31 cellular contexts compared by ENCODE assay signal in the genomic region with DNA sequence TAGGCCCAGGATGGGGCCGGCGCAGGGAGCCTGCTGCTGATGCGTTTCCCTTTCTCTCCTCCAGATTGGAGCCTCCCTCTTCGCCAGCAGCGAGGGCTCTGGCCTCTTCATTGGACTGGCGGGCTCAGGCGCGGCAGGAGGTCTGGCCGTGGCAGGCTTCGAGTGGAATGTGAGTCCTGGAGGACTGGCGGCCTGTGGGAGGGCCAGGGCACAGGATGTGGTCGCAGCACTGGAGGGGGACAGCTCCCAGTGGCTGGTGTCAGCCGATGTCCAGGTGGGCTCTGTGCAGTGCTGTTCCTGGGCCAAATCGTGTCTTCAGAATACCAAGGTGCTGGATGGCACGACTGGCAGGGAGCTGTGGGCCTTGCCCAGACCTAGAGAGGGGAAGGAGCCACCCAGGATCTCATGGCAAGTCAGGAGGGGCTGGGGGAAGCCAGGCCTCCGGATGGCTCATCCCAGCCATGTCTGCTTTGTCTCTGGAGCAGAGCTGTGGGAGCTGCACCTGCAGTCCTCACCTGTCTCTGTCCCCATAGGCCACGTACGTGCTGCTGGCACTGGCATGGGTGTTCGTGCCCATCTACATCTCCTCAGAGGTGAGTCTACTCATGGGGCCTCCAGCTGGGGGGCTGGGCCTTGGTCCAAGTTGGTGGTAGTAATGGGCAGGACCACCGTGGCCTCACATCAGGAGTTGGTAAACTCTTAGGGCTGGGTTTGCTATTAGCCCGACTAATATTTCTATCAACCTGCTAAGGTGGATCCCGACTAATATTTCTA. TPM values are rescaled to one million over a fixed set of nuclear protein-coding genes. Genes with fewer than 3 reads are reported as not detected.
DNase-seq lines count a peak whose midpoint lies in the region; ATAC-seq and TF ChIP-seq lines count a peak whose summit lies in the region.
"Had no signal": no experiment of that assay in that cellular context is flagged by ENCODE, and none has a peak within 500 bp of the region (broad histone marks: within the 10 kb centered on the region; RNA-seq: fewer than 3 reads in every experiment).

No MANE protein-coding gene starts in this region.

- in situ Hi-C loops in IMR-90 (cut with MboI; ENCODE audit: low sequenced_read_pairs): no loop called here

- H2BK120ac ChIP-seq in IMR-90 (ENCODE audit: low read depth, low read length): no peak overlapping the region

- no peak overlapping the region for H2BK15ac ChIP-seq in IMR-90 (ENCODE audit: low read depth, low read length)

- H3K36me3 Mint-ChIP-seq in endodermal cell (ENCODE audit: low read depth) (no peaks in the 10 kb centered on the region), neural progenitor cell (no peaks in the 10 kb centered on the region)
- H3K36me3 Mint-ChIP-seq in activated CD4-positive, alpha-beta T cell treated with anti-CD3 and anti-CD28 coated beads, Interleukin-2, amount 10 ng/mL, durations not matched to agents 24 days and 14 days (ENCODE audit: low read depth): no peaks in the 10 kb centered on the region
- H3K36me3 Mint-ChIP-seq: memory B cell, type B pancreatic cell had no signal

- intact Hi-C loops in IMR-90 (cut with micrococcal nuclease): no loop called here
- intact Hi-C loops in activated CD4-positive, alpha-beta T cell treated with anti-CD3 and anti-CD28 coated beads, Interleukin-2, amount 10 ng/mL, durations not matched to agents 24 days and 14 days (cut with micrococcal nuclease): no loop called here

- H3K9ac ChIP-seq in IMR-90 (ENCODE audit: low read depth, low read length) (no peak overlapping the region), endodermal cell (ENCODE audit: extremely low read depth, low read length, poor library complexity, severe bottlenecking) (no peak overlapping the region), neural progenitor cell (no peak overlapping the region)

- H3K4me1 Mint-ChIP-seq in endodermal cell (peaks cover 7% of the 10 kb centered on the region), neural progenitor cell (peaks cover 20% of the 10 kb centered on the region)
- peaks cover 28% of the 10 kb centered on the region for H3K4me1 Mint-ChIP-seq in activated CD4-positive, alpha-beta T cell treated with anti-CD3 and anti-CD28 coated beads, Interleukin-2, amount 10 ng/mL, durations not matched to agents 24 days and 14 days

- H2BK5ac ChIP-seq in IMR-90 (ENCODE audit: low read depth, low read length, poor library complexity, severe bottlenecking): no peak overlapping the region

- peaks cover 4% of the 10 kb centered on the region; the same call in 1 of the 2 replicates for H3K9me1 ChIP-seq in IMR-90 (ENCODE audit: insufficient read depth, low read length)

- CTCF ChIA-PET in IMR-90 (lab: Yijun Ruan, JAX): no interaction called here

- peak overlapping the region; percentile 37 for H2AFZ ChIP-seq in IMR-90 (replicated peaks; ENCODE audit: low read length, poor library complexity)
- H2AFZ ChIP-seq in neural progenitor cell (replicated peaks): no peak overlapping the region
- H2AFZ ChIP-seq: GM23338 had no signal

- no TSS peak for BruUV-seq in IMR-90 (replicated peaks; lab: Mats Ljungman, UMichigan)

- H4K91ac ChIP-seq in IMR-90 (ENCODE audit: insufficient read depth, low read depth, low read length): no peak overlapping the region

- TF ChIP-seq CTCF in IMR-90 (conservative IDR thresholded peaks at IDR 0.05; ENCODE audit: low read depth, low read length): no peak
- TF ChIP-seq CTCF in endodermal cell (conservative IDR thresholded peaks at IDR 0.05): no peak
- no peak for TF ChIP-seq CTCF in neural progenitor cell (IDR thresholded peaks at IDR 0.05)

- H3K27me3 ChIP-seq in IMR-90 (ENCODE audit: control insufficient read depth, insufficient read depth, low read length) (no peaks in the 10 kb centered on the region), endodermal cell (ENCODE audit: control insufficient read depth, insufficient read depth, low read length, poor library complexity, severe bottlenecking) (no peaks in the 10 kb centered on the region), neural progenitor cell (no peaks in the 10 kb centered on the region)
- H3K27me3 ChIP-seq: body of pancreas, dorsolateral prefrontal cortex, gastrocnemius medialis, MG63 had no signal

- dilution Hi-C loops in IMR-90 (cut with HindIII; ENCODE audit: low sequenced_read_pairs, unreplicated experiment): no loop called here

- no peak overlapping the region for H3K4me3 Mint-ChIP-seq in endodermal cell
- no peak overlapping the region for H3K4me3 Mint-ChIP-seq in neural progenitor cell
- H3K4me3 Mint-ChIP-seq in activated CD4-positive, alpha-beta T cell treated with anti-CD3 and anti-CD28 coated beads, Interleukin-2, amount 10 ng/mL, durations not matched to agents 24 days and 14 days: no peak overlapping the region
- H3K4me3 Mint-ChIP-seq: GM23338; memory B cell; neural crest cell; T-helper 1 cell treated with Interleukin-12 subunit alpha and Interleukin-12 subunit beta and Interleukin-4 antibody, amounts not matched to agents 30 μg/mL and 1 μg/mL, for 36 hours; type B pancreatic cell had no signal

- H3K4me1 ChIP-seq in IMR-90 (ENCODE audit: control insufficient read depth, insufficient read depth, low read length) (peaks cover 12% of the 10 kb centered on the region), endodermal cell (ENCODE audit: control insufficient read depth, insufficient read depth, low read length) (no peaks in the 10 kb centered on the region), neural progenitor cell (peaks cover 3% of the 10 kb centered on the region)
- H3K4me1 ChIP-seq: body of pancreas, gastrocnemius medialis had no signal

- H3K36me3 ChIP-seq in IMR-90 (ENCODE audit: control insufficient read depth, insufficient read depth, low read length) (no peaks in the 10 kb centered on the region), endodermal cell (ENCODE audit: control insufficient read depth, insufficient read depth, low read length) (no peaks in the 10 kb centered on the region), neural progenitor cell (no peaks in the 10 kb centered on the region)
- H3K36me3 ChIP-seq: gastrocnemius medialis, MG63 had no signal

- H3K4me3 ChIP-seq in IMR-90 (ENCODE audit: insufficient read depth, low read depth, low read length): no peak overlapping the region
- H3K4me3 ChIP-seq in endodermal cell (ENCODE audit: low read length): no peak overlapping the region
- H3K4me3 ChIP-seq in neural progenitor cell: no peak overlapping the region
- H3K4me3 ChIP-seq: body of pancreas, dorsolateral prefrontal cortex, gastrocnemius medialis, GM23338, MG63 had no signal

- POLR2A ChIA-PET in IMR-90 (lab: Charles Lee; ENCODE audit: unreplicated experiment): no interaction called here

- H3K56ac ChIP-seq in IMR-90 (ENCODE audit: extremely low read depth, insufficient read depth, low read length): no peak overlapping the region

- no peaks in the 10 kb centered on the region for H3K9me3 ChIP-seq in IMR-90 (ENCODE audit: control insufficient read depth, insufficient read depth, low read length)
- H3K9me3 ChIP-seq in endodermal cell (ENCODE audit: control insufficient read depth, low read length): no peaks in the 10 kb centered on the region
- H3K9me3 ChIP-seq in neural progenitor cell (ENCODE audit: low read depth): no peaks in the 10 kb centered on the region
- H3K9me3 ChIP-seq: body of pancreas, gastrocnemius medialis, MG63 had no signal

- no peaks in the 10 kb centered on the region for H3K79me2 ChIP-seq in neural progenitor cell (ENCODE audit: low read depth)

- DNase-seq in EH (ENCODE audit: low read depth) (peak; percentile 71), IMR-90 (no peak), endodermal cell (peak; percentile 60), neural progenitor cell (ENCODE audit: low spot score) (peak; percentile 39), NCI-H2171 (lab: John Stamatoyannopoulos, UW) (no peak)
- no peak for DNase-seq in activated CD4-positive, alpha-beta T cell treated with anti-CD3 and anti-CD28 coated beads, Interleukin-2, amount 10 ng/mL, durations not matched to agents 24 days and 14 days
- DNase-seq: activated CD4-positive, alpha-beta T cell treated with anti-CD3 and anti-CD28 coated beads, Interleukin-2, amount 50 U/mL, for 48 hours; activated CD4-positive, CD25-positive, alpha-beta regulatory T cell; activated naive CD4-positive, alpha-beta T cell; body of pancreas; Calu3; cerebellar nuclear complex; dorsolateral prefrontal cortex; gastrocnemius medialis; KG1; left colon; MG63; NCI-H2029 treated with DMSO at 0.1 percent for 48 hours; NCI-H82; small intestine; stimulated activated naive CD4-positive, alpha-beta T cell had no signal

- ATAC-seq in IMR-90 (ENCODE audit: low read depth): no peak
- ATAC-seq in HG03280 (IDR thresholded peaks at IDR 0.05; ENCODE audit: unreplicated experiment): no peak
- ATAC-seq: body of pancreas, gastrocnemius medialis, left colon had no signal

- H3K4ac ChIP-seq in IMR-90 (ENCODE audit: low read depth, low read length): no peak overlapping the region

- no peaks in the 10 kb centered on the region for H3F3A ChIP-seq in neural progenitor cell (ENCODE audit: low read depth)

- no peak for TF ChIP-seq POLR2A in IMR-90 (IDR thresholded peaks at IDR 0.05; ENCODE audit: low read depth, low read length)

- no peak overlapping the region for H3K23ac ChIP-seq in IMR-90 (ENCODE audit: low read depth, low read length)

- no peaks in the 10 kb centered on the region for H4K20me1 ChIP-seq in IMR-90 (ENCODE audit: insufficient read depth, low read length)
- no peaks in the 10 kb centered on the region for H4K20me1 ChIP-seq in neural progenitor cell (ENCODE audit: low read depth)

- H2AK9ac ChIP-seq in IMR-90 (replicated peaks; ENCODE audit: low read depth, low read length, poor library complexity): no peak overlapping the region

- TF ChIP-seq RAD21 in IMR-90 (IDR thresholded peaks at IDR 0.05; ENCODE audit: low read length): no peak

- H3K9me3 Mint-ChIP-seq in endodermal cell (no peaks in the 10 kb centered on the region), neural progenitor cell (no peaks in the 10 kb centered on the region)
- no peaks in the 10 kb centered on the region for H3K9me3 Mint-ChIP-seq in activated CD4-positive, alpha-beta T cell treated with anti-CD3 and anti-CD28 coated beads, Interleukin-2, amount 10 ng/mL, durations not matched to agents 24 days and 14 days
- H3K9me3 Mint-ChIP-seq: GM23338; memory B cell; neural crest cell; T-helper 1 cell treated with Interleukin-12 subunit alpha and Interleukin-12 subunit beta and Interleukin-4 antibody, amounts not matched to agents 30 μg/mL and 1 μg/mL, for 36 hours; type B pancreatic cell had no signal

- no peak overlapping the region for H2AK5ac ChIP-seq in IMR-90 (ENCODE audit: low read depth, low read length)

- H3K27ac ChIP-seq in IMR-90 (ENCODE audit: insufficient read depth, low read length) (no peak overlapping the region), endodermal cell (ENCODE audit: low read depth, low read length) (no peak overlapping the region), neural progenitor cell (no peak overlapping the region)
- H3K27ac ChIP-seq: body of pancreas, C4-2B, dorsolateral prefrontal cortex, gastrocnemius medialis had no signal

- no peak overlapping the region for H3K18ac ChIP-seq in IMR-90 (ENCODE audit: low read depth, low read length)

- H4K5ac ChIP-seq in IMR-90 (ENCODE audit: low read depth, low read length): no peak overlapping the region

- no peaks in the 10 kb centered on the region; a peak in 1 of 4 replicates for H3K79me1 ChIP-seq in IMR-90 (ENCODE audit: low read depth in 1 of 2, low read length in 2 of 2)

- H3K14ac ChIP-seq in IMR-90 (replicated peaks; ENCODE audit: low read depth, low read length): 0 out of 2 replicates have a peak overlapping the region, but pooled peaks have one; percentile 16

- no peak overlapping the region for H3K4me2 ChIP-seq in IMR-90 (ENCODE audit: low read depth, low read length)
- no peak overlapping the region for H3K4me2 ChIP-seq in neural progenitor cell
- H3K4me2 ChIP-seq: GM23338 had no signal

- H3K27me3 Mint-ChIP-seq in endodermal cell (ENCODE audit: insufficient read depth) (no peaks in the 10 kb centered on the region), neural progenitor cell (ENCODE audit: insufficient read depth, low read depth) (peaks cover 2% of the 10 kb centered on the region)
- H3K27me3 Mint-ChIP-seq in activated CD4-positive, alpha-beta T cell treated with anti-CD3 and anti-CD28 coated beads, Interleukin-2, amount 10 ng/mL, durations not matched to agents 24 days and 14 days: no peaks in the 10 kb centered on the region
- H3K27me3 Mint-ChIP-seq: memory B cell had no signal

- H2BK20ac ChIP-seq in IMR-90 (ENCODE audit: low read depth, low read length): no peak overlapping the region

- WGBS in IMR-90 (ENCODE audit: extremely low coverage in 2 of 2, insufficient read length in 1 of 2), 2 experiments: 64% methylated on average over 9 of the region's 22 CpGs; no CpG with 5 or more reads in 1 of the 2 experiments
- 89 to 93% methylated on average over 12 to 22 of the region's 22 CpGs for WGBS in endodermal cell (ENCODE audit: insufficient coverage in 1 of 2, insufficient read length in 1 of 2), 2 experiments

- H3K27ac Mint-ChIP-seq in endodermal cell (no peak overlapping the region), neural progenitor cell (no peak overlapping the region)
- no peak overlapping the region for H3K27ac Mint-ChIP-seq in activated CD4-positive, alpha-beta T cell treated with anti-CD3 and anti-CD28 coated beads, Interleukin-2, amount 10 ng/mL, durations not matched to agents 24 days and 14 days
- H3K27ac Mint-ChIP-seq: GM23338; memory B cell; T-helper 1 cell treated with Interleukin-12 subunit alpha and Interleukin-12 subunit beta and Interleukin-4 antibody, amounts not matched to agents 30 μg/mL and 1 μg/mL, for 36 hours had no signal

- no peak overlapping the region; a peak in 1 of 4 replicates for H4K8ac ChIP-seq in IMR-90 (ENCODE audit: low read depth in 2 of 2, low read length in 2 of 2)

RNA-seq across cellular contexts. Expression of a gene that starts 7.3 kb away (rescaled TPM):
- total RNA-seq in IMR-90 (2012; rRNA removed) (not detected in 2 replicates), endodermal cell (under 1 TPM; 0.11 to 0.29 TPM), neural progenitor cell (ENCODE audit: low replicate concordance) (not detected in 2 replicates)
- not detected in 2 replicates for polyA plus RNA-seq in IMR-90 (2012; rRNA removed)
- polyA plus RNA-seq in IMR-90 (2012; cell fraction: cytosol; rRNA removed): not detected in 2 replicates
- 0.04 TPM in 1 of 2 replicates, not detected in the other for polyA plus RNA-seq in IMR-90 (2012; cell fraction: nucleus; rRNA removed; ENCODE audit: low replicate concordance)
- not detected for polyA plus RNA-seq in endodermal cell (2013, experiment 1 of 2)
- not detected for polyA plus RNA-seq in endodermal cell (2013, experiment 2 of 2)
- total RNA-seq in activated CD4-positive, alpha-beta T cell treated with anti-CD3 and anti-CD28 coated beads, Interleukin-2, amount 10 ng/mL, durations not matched to agents 24 days and 14 days: not detected in 2 replicates
- total RNA-seq: body of pancreas, Calu3, fibroblast of lung, gastrocnemius medialis, NCI-H460, neural crest cell, RPMI7951 had no signal
- polyA plus RNA-seq: fibroblast of lung, GM23338 had no signal

RNA-seq across cellular contexts. Expression of a gene that starts 45.3 kb away (rescaled TPM):
- total RNA-seq in IMR-90 (2012; rRNA removed): 9.5 and 10.3 TPM in 2 replicates
- polyA plus RNA-seq in IMR-90 (2012; rRNA removed): 12.6 and 14.1 TPM in 2 replicates
- 7.5 and 10.0 TPM in 2 replicates for polyA plus RNA-seq in IMR-90 (2012; cell fraction: cytosol; rRNA removed)
- 16.3 and 36.3 TPM in 2 replicates for polyA plus RNA-seq in IMR-90 (2012; cell fraction: nucleus; rRNA removed; ENCODE audit: low replicate concordance)
- 10 to 100 TPM; 24.2 to 27.0 TPM for total RNA-seq in endodermal cell
- 6.2 TPM for polyA plus RNA-seq in endodermal cell (2013, experiment 1 of 2)
- polyA plus RNA-seq in endodermal cell (2013, experiment 2 of 2): 6.5 TPM
- total RNA-seq in neural progenitor cell (ENCODE audit: low replicate concordance): 9.9 and 24.3 TPM in 2 replicates
- total RNA-seq in activated CD4-positive, alpha-beta T cell treated with anti-CD3 and anti-CD28 coated beads, Interleukin-2, amount 10 ng/mL, durations not matched to agents 24 days and 14 days: 15.7 and 17.8 TPM in 2 replicates

Comparison
In these comparisons a context has a peak if more than half of its experiments do, and no peak if none do; other contexts are left out.
1. DNase-seq: peak in EH (single experiment), endodermal cell (single experiment) and neural progenitor cell (single experiment); none in IMR-90 (single experiment), NCI-H2171 (single experiment) and activated CD4-positive, alpha-beta T cell treated with anti-CD3 and anti-CD28 coated beads, Interleukin-2, amount 10 ng/mL, durations not matched to agents 24 days and 14 days (single experiment).